1 cellular context compared by ENCODE assay signal in the genomic region with DNA sequence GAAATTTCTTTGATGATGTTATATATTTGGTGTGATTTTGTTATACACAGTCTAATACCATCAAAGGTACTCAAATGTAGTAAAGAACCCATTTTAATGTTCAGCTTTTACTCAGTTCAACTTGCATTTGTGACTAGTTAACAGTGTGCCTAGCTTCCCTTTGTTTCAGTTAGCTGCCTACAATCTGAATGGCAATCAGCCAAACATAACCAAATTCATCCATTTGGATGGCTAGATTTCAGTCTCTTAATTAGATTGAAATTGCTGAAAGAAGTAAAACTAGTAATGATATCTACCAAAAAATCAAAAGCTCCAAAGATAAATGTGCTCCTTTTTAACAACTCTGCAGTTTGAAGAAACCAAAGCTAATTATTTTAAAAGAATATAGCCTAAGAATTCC.
A peak's percentile ranks its signal among the peaks of the same experiment; 100 is the strongest.
TF ChIP-seq lines count a peak whose summit lies in the region.

No MANE protein-coding gene starts in this region.

TF ChIP-seq in HEK293, 187 proteins besides CTCF, POLR2A, EP300 and RAD21 (continued from another document):
- TF ChIP-seq, protein P1, sequence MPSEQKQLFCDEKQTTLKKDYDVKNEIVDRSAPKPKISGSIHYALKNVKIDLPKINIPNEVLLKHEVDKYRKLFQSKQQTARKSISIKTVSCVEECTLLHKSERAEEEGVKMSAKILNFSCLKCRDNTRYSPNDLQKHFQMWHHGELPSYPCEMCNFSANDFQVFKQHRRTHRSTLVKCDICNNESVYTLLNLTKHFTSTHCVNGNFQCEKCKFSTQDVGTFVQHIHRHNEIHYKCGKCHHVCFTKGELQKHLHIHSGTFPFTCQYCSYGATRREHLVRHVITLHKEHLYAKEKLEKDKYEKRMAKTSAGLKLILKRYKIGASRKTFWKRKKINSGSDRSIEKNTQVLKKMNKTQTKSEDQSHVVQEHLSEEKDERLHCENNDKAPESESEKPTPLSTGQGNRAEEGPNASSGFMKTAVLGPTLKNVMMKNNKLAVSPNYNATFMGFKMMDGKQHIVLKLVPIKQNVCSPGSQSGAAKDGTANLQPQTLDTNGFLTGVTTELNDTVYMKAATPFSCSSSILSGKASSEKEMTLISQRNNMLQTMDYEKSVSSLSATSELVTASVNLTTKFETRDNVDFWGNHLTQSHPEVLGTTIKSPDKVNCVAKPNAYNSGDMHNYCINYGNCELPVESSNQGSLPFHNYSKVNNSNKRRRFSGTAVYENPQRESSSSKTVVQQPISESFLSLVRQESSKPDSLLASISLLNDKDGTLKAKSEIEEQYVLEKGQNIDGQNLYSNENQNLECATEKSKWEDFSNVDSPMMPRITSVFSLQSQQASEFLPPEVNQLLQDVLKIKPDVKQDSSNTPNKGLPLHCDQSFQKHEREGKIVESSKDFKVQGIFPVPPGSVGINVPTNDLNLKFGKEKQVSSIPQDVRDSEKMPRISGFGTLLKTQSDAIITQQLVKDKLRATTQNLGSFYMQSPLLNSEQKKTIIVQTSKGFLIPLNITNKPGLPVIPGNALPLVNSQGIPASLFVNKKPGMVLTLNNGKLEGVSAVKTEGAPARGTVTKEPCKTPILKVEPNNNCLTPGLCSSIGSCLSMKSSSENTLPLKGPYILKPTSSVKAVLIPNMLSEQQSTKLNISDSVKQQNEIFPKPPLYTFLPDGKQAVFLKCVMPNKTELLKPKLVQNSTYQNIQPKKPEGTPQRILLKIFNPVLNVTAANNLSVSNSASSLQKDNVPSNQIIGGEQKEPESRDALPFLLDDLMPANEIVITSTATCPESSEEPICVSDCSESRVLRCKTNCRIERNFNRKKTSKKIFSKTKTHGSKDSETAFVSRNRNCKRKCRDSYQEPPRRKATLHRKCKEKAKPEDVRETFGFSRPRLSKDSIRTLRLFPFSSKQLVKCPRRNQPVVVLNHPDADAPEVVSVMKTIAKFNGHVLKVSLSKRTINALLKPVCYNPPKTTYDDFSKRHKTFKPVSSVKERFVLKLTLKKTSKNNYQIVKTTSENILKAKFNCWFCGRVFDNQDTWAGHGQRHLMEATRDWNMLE (tag by site-specific recombination; conservative IDR thresholded peaks at IDR 0.05; ENCODE audit: low read depth), result no peak
- TF ChIP-seq ZNF394 (tag by site-specific recombination; IDR thresholded peaks at IDR 0.05; ENCODE audit: borderline replicate concordance) (no peak), ZNF366 (tag by site-specific recombination; conservative IDR thresholded peaks at IDR 0.05) (peak; percentile 49; the same call in 1 of the 2 replicates), ZNF501 (tag by site-specific recombination; IDR thresholded peaks at IDR 0.05) (0 out of 2 replicates have a peak, but pooled peaks have one; percentile 21), FEZF1 (tag by site-specific recombination; IDR thresholded peaks at IDR 0.05) (peak; percentile 66; the same call in 1 of the 2 replicates), OSR2 (tag by site-specific recombination; IDR thresholded peaks at IDR 0.05) (peak; percentile 79), IKZF3 (tag by site-specific recombination; IDR thresholded peaks at IDR 0.05) (0 out of 2 replicates have a peak, but pooled peaks have one; percentile 31)
- TF ChIP-seq, protein P2, sequence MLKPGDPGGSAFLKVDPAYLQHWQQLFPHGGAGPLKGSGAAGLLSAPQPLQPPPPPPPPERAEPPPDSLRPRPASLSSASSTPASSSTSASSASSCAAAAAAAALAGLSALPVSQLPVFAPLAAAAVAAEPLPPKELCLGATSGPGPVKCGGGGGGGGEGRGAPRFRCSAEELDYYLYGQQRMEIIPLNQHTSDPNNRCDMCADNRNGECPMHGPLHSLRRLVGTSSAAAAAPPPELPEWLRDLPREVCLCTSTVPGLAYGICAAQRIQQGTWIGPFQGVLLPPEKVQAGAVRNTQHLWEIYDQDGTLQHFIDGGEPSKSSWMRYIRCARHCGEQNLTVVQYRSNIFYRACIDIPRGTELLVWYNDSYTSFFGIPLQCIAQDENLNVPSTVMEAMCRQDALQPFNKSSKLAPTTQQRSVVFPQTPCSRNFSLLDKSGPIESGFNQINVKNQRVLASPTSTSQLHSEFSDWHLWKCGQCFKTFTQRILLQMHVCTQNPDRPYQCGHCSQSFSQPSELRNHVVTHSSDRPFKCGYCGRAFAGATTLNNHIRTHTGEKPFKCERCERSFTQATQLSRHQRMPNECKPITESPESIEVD (tag by site-specific recombination; IDR thresholded peaks at IDR 0.05), result peak; percentile 97
- TF ChIP-seq, protein P3, sequence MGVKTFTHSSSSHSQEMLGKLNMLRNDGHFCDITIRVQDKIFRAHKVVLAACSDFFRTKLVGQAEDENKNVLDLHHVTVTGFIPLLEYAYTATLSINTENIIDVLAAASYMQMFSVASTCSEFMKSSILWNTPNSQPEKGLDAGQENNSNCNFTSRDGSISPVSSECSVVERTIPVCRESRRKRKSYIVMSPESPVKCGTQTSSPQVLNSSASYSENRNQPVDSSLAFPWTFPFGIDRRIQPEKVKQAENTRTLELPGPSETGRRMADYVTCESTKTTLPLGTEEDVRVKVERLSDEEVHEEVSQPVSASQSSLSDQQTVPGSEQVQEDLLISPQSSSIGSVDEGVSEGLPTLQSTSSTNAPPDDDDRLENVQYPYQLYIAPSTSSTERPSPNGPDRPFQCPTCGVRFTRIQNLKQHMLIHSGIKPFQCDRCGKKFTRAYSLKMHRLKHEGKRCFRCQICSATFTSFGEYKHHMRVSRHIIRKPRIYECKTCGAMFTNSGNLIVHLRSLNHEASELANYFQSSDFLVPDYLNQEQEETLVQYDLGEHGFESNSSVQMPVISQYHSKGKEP (tag by site-specific recombination; IDR thresholded peaks at IDR 0.05), result peak; percentile 67; the same call in 1 of the 2 replicates
